34 cellular contexts compared by ENCODE assay signal in genomic region chr18:31420524-31420923, GRCh38. TPM values are rescaled to one million over a fixed set of nuclear protein-coding genes. Genes with fewer than 3 reads are reported as not detected.
"Had no signal": no experiment of that assay in that cellular context is flagged by ENCODE, and none has a peak within 500 bp of the region (broad histone marks: within the 10 kb centered on the region; RNA-seq: fewer than 3 reads in every experiment).

No MANE protein-coding gene starts in this region.

- H3K9me2 ChIP-seq: SK-N-SH had no signal

- DNase-seq: activated B cell treated with CpG ODN at 0.5 μM for 24 hours; activated CD4-positive, alpha-beta memory T cell treated with anti-CD3 and anti-CD28 coated beads for 36 hours; activated CD4-positive, alpha-beta T cell treated with anti-CD3 and anti-CD28 coated beads for 4 hours; activated CD4-positive, alpha-beta T cell treated with anti-CD3 and anti-CD28 coated beads, Interleukin-2, amount 50 U/mL, for 1 hour; activated CD4-positive, CD25-positive, alpha-beta regulatory T cell treated with anti-CD3 and anti-CD28 coated beads, Interleukin-2, amount 50 U/mL, for 72 hours; activated CD8-positive, alpha-beta memory T cell treated with anti-CD3 and anti-CD28 coated beads, Interleukin-2, amount 50 U/mL, for 4 hours; activated gamma-delta T cell treated with Interleukin-2 at 50 U/mL for 16 hours; activated naive CD4-positive, alpha-beta T cell treated with anti-CD3 and anti-CD28 coated beads for 36 hours; activated T-cell treated with anti-CD3 and anti-CD28 coated beads for 4 hours; activated T-cell treated with anti-CD3 and anti-CD28 coated beads, Interleukin-2, amount 50 U/mL, for 4 hours; anterior cingulate cortex; caudate nucleus; Kasumi-1; MG63; NCI-H1048; NCI-H1105 treated with DMSO at 0.1 percent for 48 hours; NCI-H1436; NCI-H1694; NCI-H1930; NCI-H2081 treated with DMSO at 0.1 percent for 48 hours; NCI-H226; NCI-H446 treated with DMSO at 0.1 percent for 48 hours; NCI-H524; NK-92 treated with Interleukin-12 subunit alpha and Interleukin-12 subunit beta, amount 100 ng/mL, for 24 hours; PC-3; Peyer's patch; RPMI8226; SHP77 treated with DMSO at 0.1 percent for 48 hours; SK-N-SH had no signal

- H3K27ac ChIP-seq: Peyer's patch, SJSA1 had no signal

- H3K27me3 ChIP-seq: MG63, Peyer's patch, SJSA1 had no signal

- FAIRE-seq: bronchial epithelial cell, TTC549 had no signal

- H3K9ac ChIP-seq: SK-N-SH had no signal

- H3K4me1 ChIP-seq: Peyer's patch, SJSA1 had no signal

- H3K9me3 ChIP-seq: MG63, Peyer's patch, SJSA1, SK-N-SH had no signal

- H3K36me3 ChIP-seq: MG63, Peyer's patch, SJSA1 had no signal

- H3K4me3 ChIP-seq: MG63, Peyer's patch, SJSA1 had no signal

- H3K4me2 ChIP-seq: SK-N-SH had no signal

RNA-seq across cellular contexts. Expression of gene DSG3, which starts 27.0 kb away (rescaled TPM):
- total RNA-seq: activated B cell treated with CpG ODN at 0.5 μM for 24 hours; activated CD4-positive, alpha-beta memory T cell treated with anti-CD3 and anti-CD28 coated beads for 36 hours; activated naive CD4-positive, alpha-beta T cell treated with anti-CD3 and anti-CD28 coated beads for 36 hours; activated naive CD4-positive, alpha-beta T cell treated with anti-CD3 and anti-CD28 coated beads, Interleukin-2, amount 50 U/mL, for 72 hours; activated T-cell treated with anti-CD3 and anti-CD28 coated beads, Interleukin-2, amount 50 U/mL, for 4 hours; activated T-helper 1 cell treated with anti-CD3 and anti-CD28 coated beads, Interleukin-12 subunit alpha, Interleukin-12 subunit beta, Interleukin-2, Interleukin-4 antibody, amounts not matched to agents 30 ng/mL and 10 ng/mL and 1 ng/mL, durations not matched to agents 14 hours and 24 hours and 36 hours; PC-3; SJSA1 had no signal

RNA-seq across cellular contexts. Expression of gene DSG4, which starts 43.9 kb away (rescaled TPM):
- total RNA-seq: activated B cell treated with CpG ODN at 0.5 μM for 24 hours; activated CD4-positive, alpha-beta memory T cell treated with anti-CD3 and anti-CD28 coated beads for 36 hours; activated naive CD4-positive, alpha-beta T cell treated with anti-CD3 and anti-CD28 coated beads for 36 hours; activated naive CD4-positive, alpha-beta T cell treated with anti-CD3 and anti-CD28 coated beads, Interleukin-2, amount 50 U/mL, for 72 hours; activated T-cell treated with anti-CD3 and anti-CD28 coated beads, Interleukin-2, amount 50 U/mL, for 4 hours; activated T-helper 1 cell treated with anti-CD3 and anti-CD28 coated beads, Interleukin-12 subunit alpha, Interleukin-12 subunit beta, Interleukin-2, Interleukin-4 antibody, amounts not matched to agents 30 ng/mL and 10 ng/mL and 1 ng/mL, durations not matched to agents 14 hours and 24 hours and 36 hours; bronchial epithelial cell; SJSA1 had no signal
- polyA plus RNA-seq: SK-N-SH had no signal
